Comparison of ENCODE assay signal across 20 cellular contexts in the genomic region with DNA sequence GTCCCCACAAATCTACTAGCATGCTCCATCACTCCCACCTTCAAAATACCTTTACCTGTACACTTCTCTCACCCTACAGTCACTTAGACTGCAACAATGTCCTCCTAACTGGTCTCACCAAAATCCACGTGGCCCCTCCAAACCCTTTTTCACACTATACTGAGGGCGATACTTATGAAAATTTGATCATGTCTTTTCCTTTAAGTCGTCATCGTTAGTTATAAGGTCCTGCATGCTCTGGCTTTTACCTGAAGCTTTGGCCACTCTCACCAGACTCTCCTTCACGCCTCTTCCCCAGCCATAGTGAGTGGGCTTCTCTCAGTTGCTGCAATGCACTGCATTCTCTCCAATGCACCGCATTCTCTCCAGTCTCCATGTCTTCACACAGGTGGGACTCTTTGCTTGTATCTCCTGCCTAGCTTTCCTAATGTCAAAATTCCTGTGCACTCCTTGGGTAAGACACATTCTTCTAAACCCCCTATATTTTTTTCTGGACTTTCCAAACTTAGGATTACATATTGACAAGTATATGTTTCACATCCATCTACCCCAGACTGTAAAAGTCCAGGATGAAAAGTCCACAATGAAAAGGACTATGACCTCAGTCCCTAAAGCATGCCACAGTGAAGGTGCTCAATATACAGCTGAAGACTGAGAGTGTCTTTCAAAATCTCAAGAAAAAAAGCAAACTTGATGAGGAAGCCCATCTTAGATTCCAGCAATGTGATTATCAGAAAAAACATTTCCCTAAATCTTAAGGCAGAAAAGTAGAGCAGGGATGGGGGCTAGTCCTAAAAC.
"Had no signal": no experiment of that assay in that cellular context is flagged by ENCODE, and none has a peak within 500 bp of the region (broad histone marks: within the 10 kb centered on the region; RNA-seq: fewer than 3 reads in every experiment).

No MANE protein-coding gene starts in this region.

- H3K27me3 ChIP-seq: adrenal gland, ascending aorta, heart right ventricle, tibial nerve had no signal

- H3K4me1 ChIP-seq: adrenal gland, ascending aorta had no signal

- DNase-seq: activated CD4-positive, alpha-beta T cell treated with anti-CD3 and anti-CD28 coated beads for 1 hour; activated CD4-positive, alpha-beta T cell treated with anti-CD3 and anti-CD28 coated beads, Interleukin-2, amount 50 U/mL, for 1 hour; activated CD8-positive, alpha-beta T cell treated with anti-CD3 and anti-CD28 coated beads, Interleukin-2, amount 10 ng/mL, durations not matched to agents 7 days and 5 days; activated T-cell treated with anti-CD3 and anti-CD28 coated beads, Interleukin-2, amount 50 U/mL, for 1 hour; adrenal gland; cortex of kidney; effector CD4-positive, alpha-beta T cell; foreskin fibroblast; heart right ventricle; islet precursor cell; naive thymus-derived CD4-positive, alpha-beta T cell; retina; stimulated activated CD4-positive, alpha-beta T cell treated with anti-CD3 and anti-CD28 coated beads, Interleukin-4, amount 100 ng/mL, for 24 hours; stimulated activated naive CD8-positive, alpha-beta T cell treated with anti-CD3 and anti-CD28 coated beads, Interleukin-15, Interleukin-2, amounts not matched to agents 100 U/mL and 50 U/mL, for 24 hours; T-helper 9 cell had no signal

- H3K9me3 Mint-ChIP-seq: activated T-helper 17 cell treated with anti-CD3 and anti-CD28 coated beads, Interleukin-2, amount 50 U/mL, for 72 hours had no signal

- H3K4me3 Mint-ChIP-seq: activated CD8-positive, alpha-beta T cell treated with anti-CD3 and anti-CD28 coated beads, Interleukin-2, amount 10 ng/mL, durations not matched to agents 7 days and 5 days; activated naive CD8-positive, alpha-beta T cell; activated T-helper 17 cell treated with anti-CD3 and anti-CD28 coated beads, Interleukin-2, amount 50 U/mL, for 72 hours; naive thymus-derived CD4-positive, alpha-beta T cell had no signal

- H3K4me3 ChIP-seq: adrenal gland, ascending aorta, heart right ventricle, lung, tibial nerve had no signal

- H3K27ac ChIP-seq: adrenal gland, ascending aorta, heart right ventricle, tibial nerve had no signal

- H3K9me3 ChIP-seq: adrenal gland, ascending aorta, heart right ventricle, tibial nerve had no signal

- H3K27me3 Mint-ChIP-seq: activated naive CD8-positive, alpha-beta T cell had no signal

- H3K4me1 Mint-ChIP-seq: activated T-helper 17 cell treated with anti-CD3 and anti-CD28 coated beads, Interleukin-2, amount 50 U/mL, for 72 hours had no signal

- H3K27ac Mint-ChIP-seq: activated CD8-positive, alpha-beta T cell treated with anti-CD3 and anti-CD28 coated beads, Interleukin-2, amount 10 ng/mL, durations not matched to agents 7 days and 5 days; activated naive CD8-positive, alpha-beta T cell; activated T-helper 17 cell treated with anti-CD3 and anti-CD28 coated beads, Interleukin-2, amount 50 U/mL, for 72 hours; naive thymus-derived CD4-positive, alpha-beta T cell had no signal

- H3K36me3 ChIP-seq: adrenal gland, ascending aorta, heart right ventricle, tibial nerve had no signal
